ENCODE assay signal across 10 cellular contexts in the genomic region with DNA sequence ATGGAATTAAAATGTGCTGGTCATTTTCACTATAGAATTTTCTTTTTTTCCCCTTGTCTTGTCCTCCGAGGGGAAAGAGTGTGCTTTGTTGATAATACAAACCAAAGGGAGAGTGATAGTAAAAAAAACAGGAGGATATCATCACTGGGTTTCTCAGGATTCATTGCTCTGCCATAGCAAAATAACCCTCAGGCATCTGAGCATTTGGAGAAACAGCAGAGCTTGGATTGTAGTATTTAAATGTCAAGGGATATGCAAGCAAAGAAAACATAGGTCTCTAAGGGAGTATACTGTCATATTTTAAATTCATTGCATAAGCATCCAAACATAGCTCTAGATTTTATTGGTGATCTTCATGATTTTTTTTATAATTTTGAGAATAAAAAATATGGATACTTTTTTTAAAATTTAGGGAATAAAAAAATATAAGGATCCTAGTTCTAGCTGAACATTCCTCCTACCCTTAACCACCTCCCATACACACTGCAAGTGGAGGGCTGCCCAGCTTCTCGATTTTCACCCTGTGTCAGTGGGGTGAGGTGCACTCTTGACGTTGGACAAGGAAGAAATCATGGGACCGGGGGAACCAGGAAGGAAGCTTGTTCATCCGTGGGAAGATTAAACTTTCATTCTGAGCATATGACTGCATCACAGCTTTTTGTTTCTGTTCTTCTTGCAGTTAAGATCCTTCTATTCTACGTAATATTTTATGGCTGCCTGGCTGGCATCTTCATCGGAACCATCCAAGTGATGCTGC. TPM values are rescaled to one million over a fixed set of nuclear protein-coding genes. Genes with fewer than 3 reads are reported as not detected.
DNase-seq lines count a peak whose midpoint lies in the region; ATAC-seq, FAIRE-seq and TF ChIP-seq lines count a peak whose summit lies in the region.
"Had no signal": no experiment of that assay in that cellular context is flagged by ENCODE, and none has a peak within 500 bp of the region (broad histone marks: within the 10 kb centered on the region; RNA-seq: fewer than 3 reads in every experiment).

No MANE protein-coding gene starts in this region.

- DNase-seq in amniotic stem cell (lab: John Stamatoyannopoulos, UW) = peak; percentile 42
- DNase-seq in hepatic stellate cell (ENCODE audit: low spot score) = peak; percentile 22
- DNase-seq in renal cortical epithelial cell (ENCODE audit: low read depth) = peak; percentile 73
- DNase-seq in urothelium cell line (ENCODE audit: low spot score) = no peak
- DNase-seq in NCI-H2196 (lab: John Stamatoyannopoulos, UW; ENCODE audit: unreplicated experiment) = no peak
- no peak for DNase-seq in pancreas
- DNase-seq: activated CD4-positive, alpha-beta memory T cell treated with anti-CD3 and anti-CD28 coated beads for 36 hours had no signal

- peaks cover 19 to 46% (median 21%) of the 10 kb centered on the region in 3 donors for H3K4me1 ChIP-seq in pancreas

- H3K27ac ChIP-seq in pancreas = peak overlapping the region in 2 of 4 donors; percentile 97 to 98

- H3K27me3 ChIP-seq in pancreas = no peaks in the 10 kb centered on the region

- TF ChIP-seq CTCF in pancreas (IDR thresholded peaks at IDR 0.05) = no peak

- WGBS in pancreas, 2 donors = 37 to 39% methylated on average over 7 of the region's 7 CpGs

- no peaks in the 10 kb centered on the region for H3K9me3 ChIP-seq in pancreas

- FAIRE-seq in urothelium cell line (lab: Jason Lieb, UNC) = no peak
- no peak for FAIRE-seq in pancreas (lab: Jason Lieb, UNC)
- FAIRE-seq: colon had no signal

- intact Hi-C loops in pancreas (cut with DNase I) = no loop called here

- H3K4me3 ChIP-seq in GM08714 (ENCODE audit: low read length) = peak overlapping the region; percentile 98
- H3K4me3 ChIP-seq in pancreas = peak overlapping the region in 2 of 4 donors; percentile 94 to 96

- peaks cover 0 to 25% (median 12%) of the 10 kb centered on the region in 3 donors for H3K36me3 ChIP-seq in pancreas

- ATAC-seq in pancreas = no peak
- ATAC-seq in activated CD4-positive, CD25-positive, alpha-beta regulatory T cell treated with anti-CD3 and anti-CD28 coated beads, Interleukin-2, amount 50 U/mL, for 24 hours = no peak

RNA-seq across cellular contexts. Expression of a gene that starts 4.4 kb away (rescaled TPM):
- 96.4 and 314 TPM in 2 replicates for total RNA-seq in renal cortical epithelial cell
- total RNA-seq in pancreas = 100 to 1,000 TPM in 5 of 6 donors, 10 to 100 TPM in 1; 95.0 to 213 (median 192) TPM
- polyA plus RNA-seq in pancreas = 100 to 1,000 TPM in 1 of 2 donors, 10 to 100 TPM in 1; 93.4 to 141 TPM

Comparison
In these comparisons a context has a peak if more than half of its experiments do, and no peak if none do; other contexts are left out.
1. DNase-seq: peak in amniotic stem cell (single experiment), hepatic stellate cell (single experiment) and renal cortical epithelial cell (single experiment); none in urothelium cell line (single experiment), NCI-H2196 (single experiment) and pancreas (0 of 6).